ENCODE assay signal across 8 cellular contexts in the genomic region with DNA sequence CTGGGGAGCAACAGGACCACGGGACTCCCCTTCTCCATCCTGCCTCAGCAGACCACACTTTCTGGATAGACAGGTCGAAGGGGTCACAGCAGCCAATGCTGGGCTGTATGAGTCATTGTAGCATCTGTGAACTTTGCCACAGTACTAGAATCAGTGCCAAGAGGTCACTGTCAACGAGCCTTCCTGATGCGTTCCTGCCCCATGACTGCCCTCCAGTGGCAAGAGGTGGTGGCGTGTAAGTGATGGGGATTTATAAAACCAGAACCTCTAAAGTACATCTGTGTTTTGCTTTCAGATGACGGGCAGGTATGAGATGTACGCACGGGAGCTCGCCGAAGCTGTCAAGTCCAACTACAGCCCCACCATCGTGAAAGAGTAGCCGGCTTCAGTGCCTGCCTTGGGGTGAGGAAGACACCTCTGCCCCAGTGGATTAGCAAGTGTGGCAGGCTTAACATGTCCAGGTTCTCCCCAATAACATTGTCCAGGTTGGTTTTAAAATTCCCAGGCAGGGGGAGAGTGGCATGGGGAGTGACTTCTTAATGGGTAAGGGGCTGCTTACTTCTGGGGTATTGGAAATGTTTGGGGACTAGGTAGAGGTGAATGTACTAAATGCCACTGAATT. TPM values are rescaled to one million over a fixed set of nuclear protein-coding genes. Genes with fewer than 3 reads are reported as not detected.
DNase-seq lines count a peak whose midpoint lies in the region; ATAC-seq and TF ChIP-seq lines count a peak whose summit lies in the region.

No MANE protein-coding gene starts in this region.

- H3K9me2 ChIP-seq in OCI-LY7 (ENCODE audit: insufficient read depth, low read length) (no peaks in the 10 kb centered on the region), neural cell (ENCODE audit: insufficient read depth, low read length) (no peaks in the 10 kb centered on the region)

- BruUV-seq in OCI-LY7 (replicated peaks; lab: Mats Ljungman, UMichigan), result no TSS peak

- TF ChIP-seq EP300 in neural cell (conservative IDR thresholded peaks at IDR 0.05; ENCODE audit: poor library complexity, severe bottlenecking), result no peak

- H4K20me1 ChIP-seq in OCI-LY7 (ENCODE audit: insufficient read depth, low read length) (no peaks in the 10 kb centered on the region), neural cell (ENCODE audit: insufficient read depth) (no peaks in the 10 kb centered on the region)

- H3F3A ChIP-seq in neural cell (ENCODE audit: insufficient read depth, low read length, poor library complexity, severe bottlenecking), result no peaks in the 10 kb centered on the region

- H3K9ac ChIP-seq in neural cell (ENCODE audit: low read length) (no peak overlapping the region), subcutaneous abdominal adipose tissue (ENCODE audit: low read length in 5 of 5) (no peak overlapping the region)

- TF ChIP-seq RAD21 in neural cell (conservative IDR thresholded peaks at IDR 0.05), result peak; percentile 83

- H2AFZ ChIP-seq in OCI-LY7 (ENCODE audit: low read length) (peak overlapping the region; percentile 48; the same call in 1 of the 2 replicates), neural cell (ENCODE audit: low read depth, low read length) (no peak overlapping the region)

- H3K4me3 ChIP-seq in OCI-LY7 (ENCODE audit: low read depth, low read length, poor library complexity, severe bottlenecking) (no peak overlapping the region), neural cell (ENCODE audit: low read length) (no peak overlapping the region), subcutaneous abdominal adipose tissue (ENCODE audit: low read depth in 1 of 5, low read length in 5 of 5) (no peak overlapping the region)

- TF ChIP-seq CTCF in OCI-LY7 (conservative IDR thresholded peaks at IDR 0.05; ENCODE audit: low read length), result peak; percentile 96
- peak; percentile 90 for TF ChIP-seq CTCF in neural cell (IDR thresholded peaks at IDR 0.05; ENCODE audit: poor library complexity, severe bottlenecking)

- CTCF ChIA-PET in OCI-LY7 (lab: Charles Lee; ENCODE audit: unreplicated experiment), result interaction anchor here (0.5 to 1.0 kb wide), 3 partner anchors 105 to 515 kb away, joined by 3 to 4 read pairs (median 3); no protein-coding TSS in a partner anchor

- H3K27me3 ChIP-seq in neural cell (ENCODE audit: insufficient read depth, low read depth, low read length) (no peaks in the 10 kb centered on the region), subcutaneous abdominal adipose tissue (ENCODE audit: control insufficient read depth in 5 of 5, insufficient read depth in 4 of 5, low read length in 5 of 5) (no peaks in the 10 kb centered on the region)

- peak; percentile 85 for DNase-seq in Ammon's horn (ENCODE audit: low spot score)
- peak; percentile 46 for DNase-seq in HPDE6-E6E7 (ENCODE audit: extremely low spot score)
- peak; percentile 88 for DNase-seq in OCI-LY7 (ENCODE audit: low spot score)
- peak; percentile 73 for DNase-seq in activated T-cell treated with anti-CD3 and anti-CD28 coated beads for 4 hours
- peak; percentile 60 for DNase-seq in fibroblast of gingiva (ENCODE audit: low read depth)

- H3K9me3 ChIP-seq in OCI-LY7 (ENCODE audit: low read length) (no peaks in the 10 kb centered on the region), neural cell (ENCODE audit: low read length) (no peaks in the 10 kb centered on the region), subcutaneous abdominal adipose tissue (ENCODE audit: control insufficient read depth in 5 of 5, low read length in 5 of 5) (no peaks in the 10 kb centered on the region)

- H3K4me2 ChIP-seq in OCI-LY7 (ENCODE audit: low read length), result peak overlapping the region; percentile 37; the same call in 1 of the 2 replicates
- no peak overlapping the region for H3K4me2 ChIP-seq in neural cell (ENCODE audit: low read length)

- H3K4me1 ChIP-seq in OCI-LY7 (ENCODE audit: insufficient read depth, low read length, poor library complexity, severe bottlenecking), result peaks cover 22% of the 10 kb centered on the region
- H3K4me1 ChIP-seq in subcutaneous abdominal adipose tissue (ENCODE audit: control insufficient read depth in 5 of 5, insufficient read depth in 5 of 5, low read length in 5 of 5), result peaks cover 0 to 12% (median 7%) of the 10 kb centered on the region in 5 donors

- H3K79me2 ChIP-seq in OCI-LY7 (ENCODE audit: insufficient read depth, low read depth, low read length) (no peaks in the 10 kb centered on the region), neural cell (replicated peaks; ENCODE audit: insufficient read depth, low read length) (no peaks in the 10 kb centered on the region)

- H3K27ac ChIP-seq in OCI-LY7 (ENCODE audit: low read depth, low read length, poor library complexity, severe bottlenecking), result no peak overlapping the region
- H3K27ac ChIP-seq in neural cell (ENCODE audit: low read length), result no peak overlapping the region
- peak overlapping the region; percentile 40 for H3K27ac ChIP-seq in subcutaneous abdominal adipose tissue (ENCODE audit: low read depth, low read length)

- intact Hi-C loops in OCI-LY7 (cut with micrococcal nuclease; ENCODE audit: unreplicated experiment), result loop anchor here (1.0 to 2.0 kb wide), 2 partner anchors 104 to 201 kb away; no protein-coding TSS in a partner anchor

- ATAC-seq in GM19023 (IDR thresholded peaks at IDR 0.05; ENCODE audit: unreplicated experiment), result peak; percentile 62

- POLR2A ChIA-PET in OCI-LY7 (lab: Charles Lee), result interaction anchor here (0.5 kb wide), 1 partner anchor 29 kb away, joined by 3 read pairs; no protein-coding TSS in a partner anchor

- no peaks in the 10 kb centered on the region for H3K36me3 ChIP-seq in OCI-LY7 (ENCODE audit: insufficient read depth, low read length)
- H3K36me3 ChIP-seq in neural cell (ENCODE audit: insufficient read depth, low read length), result no peaks in the 10 kb centered on the region
- H3K36me3 ChIP-seq in subcutaneous abdominal adipose tissue (ENCODE audit: control insufficient read depth in 5 of 5, insufficient read depth in 5 of 5, low read length in 5 of 5), result no peaks in the 10 kb centered on the region

TF ChIP-seq in neural cell, 6 proteins besides CTCF, POLR2A, EP300 and RAD21:
- peak; percentile 88 for TF ChIP-seq SMC3 (conservative IDR thresholded peaks at IDR 0.05; ENCODE audit: poor library complexity)
- TF ChIP-seq POLR2AphosphoS5 (IDR thresholded peaks at IDR 0.05), result no peak
TF ChIP-seq in neural cell: peak in this region for 1.

RNA-seq across cellular contexts. Expression of a gene that starts 29.4 kb away (rescaled TPM):
- 80.4 and 144 TPM in 2 replicates for total RNA-seq in OCI-LY7 (2014; rRNA removed; shearing (Covaris generic))
- total RNA-seq in OCI-LY7 (2022), result 114 and 129 TPM in 2 replicates
- polyA plus RNA-seq in neural cell, result 32.6 and 38.5 TPM in 2 replicates
- 38.9 and 60.4 TPM in 2 replicates for polyA minus RNA-seq in neural cell

RNA-seq across cellular contexts. Expression of a gene that starts 30.3 kb away (rescaled TPM):
- total RNA-seq in OCI-LY7 (2014; rRNA removed; shearing (Covaris generic)), result 264 and 278 TPM in 2 replicates
- 153 and 166 TPM in 2 replicates for total RNA-seq in OCI-LY7 (2022)
- polyA plus RNA-seq in neural cell, result 185 and 195 TPM in 2 replicates
- 161 and 186 TPM in 2 replicates for polyA minus RNA-seq in neural cell

RNA-seq across cellular contexts. Expression of a gene that starts 30.4 kb away (rescaled TPM):
- 0.13 and 0.69 TPM in 2 replicates for total RNA-seq in OCI-LY7 (2014; rRNA removed; shearing (Covaris generic))
- 0.70 and 0.85 TPM in 2 replicates for total RNA-seq in OCI-LY7 (2022)
- 0.12 and 0.38 TPM in 2 replicates for polyA plus RNA-seq in neural cell
- 0.46 and 0.49 TPM in 2 replicates for polyA minus RNA-seq in neural cell
